In the genomic region with DNA sequence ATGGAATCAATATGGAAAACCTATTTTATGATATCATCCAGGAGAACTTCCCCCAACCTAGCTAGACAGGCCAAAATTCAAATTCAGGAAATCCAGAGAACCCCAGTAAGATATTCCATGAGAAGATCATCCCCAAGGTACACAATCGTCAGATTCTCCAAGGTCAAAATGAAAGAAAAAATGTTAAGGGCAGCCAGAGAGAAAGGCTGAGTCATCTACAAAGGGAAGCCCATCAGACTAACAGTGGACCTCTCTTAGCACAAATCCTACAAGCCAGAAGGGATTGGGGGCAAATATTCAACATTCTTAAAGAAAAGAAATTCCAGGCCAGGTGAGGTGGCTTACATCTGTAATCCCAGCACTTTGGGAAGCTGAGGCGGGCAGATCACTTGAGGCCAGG, we compare ENCODE assay signal across 4 cellular contexts. TPM values are rescaled to one million over a fixed set of nuclear protein-coding genes. Genes with fewer than 3 reads are reported as not detected.
"Had no signal": no experiment of that assay in that cellular context is flagged by ENCODE, and none has a peak within 500 bp of the region (broad histone marks: within the 10 kb centered on the region; RNA-seq: fewer than 3 reads in every experiment).

No MANE protein-coding gene starts in this region.

RNA-seq across cellular contexts. Expression of a gene that starts 11.7 kb away (rescaled TPM):
- total RNA-seq: HepG2, HT-29, HT1080, IMR-90 had no signal
- polyA plus RNA-seq: HepG2, IMR-90 had no signal
